12 cellular contexts compared by ENCODE assay signal in the genomic region with DNA sequence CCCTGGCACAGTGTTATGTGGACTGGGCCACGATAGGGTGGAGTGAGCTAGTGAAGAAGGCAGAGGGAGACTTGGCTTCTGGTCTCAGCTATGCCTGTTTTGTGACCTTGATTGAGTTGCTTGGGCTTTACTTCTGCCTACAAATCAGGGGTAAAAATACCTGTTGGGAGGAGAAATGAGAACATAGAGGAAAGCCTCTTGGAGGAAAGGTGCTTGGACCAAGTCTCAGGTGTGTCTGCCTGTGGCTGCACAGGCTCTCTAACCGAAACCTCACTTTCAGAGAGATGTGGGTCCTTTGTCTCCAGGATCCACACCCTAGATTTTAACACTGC. TPM values are rescaled to one million over a fixed set of nuclear protein-coding genes. Genes with fewer than 3 reads are reported as not detected.
DNase-seq lines count a peak whose midpoint lies in the region; ATAC-seq and TF ChIP-seq lines count a peak whose summit lies in the region.
"Had no signal": no experiment of that assay in that cellular context is flagged by ENCODE, and none has a peak within 500 bp of the region (broad histone marks: within the 10 kb centered on the region; RNA-seq: fewer than 3 reads in every experiment).

No MANE protein-coding gene starts in this region.

- H3F3A ChIP-seq in DOHH2 (ENCODE audit: control insufficient read depth, insufficient read depth), result peaks cover 3% of the 10 kb centered on the region; the same call in 1 of the 2 replicates

- peaks cover 60% of the 10 kb centered on the region for H3K4me1 Mint-ChIP-seq in activated naive CD8-positive, alpha-beta T cell treated with anti-CD3 and anti-CD28 coated beads, Interleukin-2, amount 50 U/mL, for 24 hours
- peaks cover 42 to 43% of the 10 kb centered on the region in 2 donors for H3K4me1 Mint-ChIP-seq in natural killer cell treated with Interleukin-12 subunit alpha and Interleukin-12 subunit beta and Interleukin-15 and Interleukin-18, amount 100 ng/mL, for 72 hours (ENCODE audit: low read depth in 2 of 2)

- no peak overlapping the region for H3K4me3 Mint-ChIP-seq in activated naive CD8-positive, alpha-beta T cell treated with anti-CD3 and anti-CD28 coated beads, Interleukin-2, amount 50 U/mL, for 24 hours
- H3K4me3 Mint-ChIP-seq in natural killer cell treated with Interleukin-12 subunit alpha and Interleukin-12 subunit beta and Interleukin-15 and Interleukin-18, amount 100 ng/mL, for 72 hours, result no peak overlapping the region

- H4K20me1 ChIP-seq in BLaER1 (no peaks in the 10 kb centered on the region; the same call in 1 of the 2 replicates), DOHH2 (ENCODE audit: control insufficient read depth, insufficient read depth, low read depth, low read length) (peaks cover under 1% of the 10 kb centered on the region; the same call in 1 of the 2 replicates)

- ATAC-seq in activated naive CD8-positive, alpha-beta T cell treated with anti-CD3 and anti-CD28 coated beads, Interleukin-2, amount 50 U/mL, for 24 hours, result no peak
- ATAC-seq in natural killer cell treated with Interleukin-12 subunit alpha and Interleukin-12 subunit beta and Interleukin-15 and Interleukin-18, amount 100 ng/mL, for 72 hours, result no peak
- ATAC-seq in HG02973 (IDR thresholded peaks at IDR 0.05; ENCODE audit: unreplicated experiment), result no peak
- ATAC-seq: esophagus mucosa had no signal

- H3K36me3 ChIP-seq in BLaER1, result peaks cover 58% of the 10 kb centered on the region
- H3K36me3 ChIP-seq in DOHH2 (ENCODE audit: control insufficient read depth, low read length), result peaks cover 76% of the 10 kb centered on the region
- H3K36me3 ChIP-seq in transverse colon, result peaks cover 0 to 27% (median 10%) of the 10 kb centered on the region in 4 donors

- no peaks in the 10 kb centered on the region for H3K9me3 Mint-ChIP-seq in activated naive CD8-positive, alpha-beta T cell treated with anti-CD3 and anti-CD28 coated beads, Interleukin-2, amount 50 U/mL, for 24 hours
- H3K9me3 Mint-ChIP-seq in natural killer cell treated with Interleukin-12 subunit alpha and Interleukin-12 subunit beta and Interleukin-15 and Interleukin-18, amount 100 ng/mL, for 72 hours, result no peaks in the 10 kb centered on the region

- no peaks in the 10 kb centered on the region for H3K27me3 Mint-ChIP-seq in activated naive CD8-positive, alpha-beta T cell treated with anti-CD3 and anti-CD28 coated beads, Interleukin-2, amount 50 U/mL, for 24 hours
- H3K27me3 Mint-ChIP-seq in natural killer cell treated with Interleukin-12 subunit alpha and Interleukin-12 subunit beta and Interleukin-15 and Interleukin-18, amount 100 ng/mL, for 72 hours, result no peaks in the 10 kb centered on the region

- TF ChIP-seq CTCF in DOHH2 (IDR thresholded peaks at IDR 0.05; ENCODE audit: low read depth, low read length, poor library complexity, severe bottlenecking) (no peak), transverse colon (IDR thresholded peaks at IDR 0.05) (no peak)

- intact Hi-C loops in transverse colon (cut with DNase I; ENCODE audit: low total_unique reads), result loop anchor here (2.0 kb wide), 1 partner anchor 105 kb away; no protein-coding TSS in a partner anchor

- TF ChIP-seq POLR2A in transverse colon (IDR thresholded peaks at IDR 0.05), result no peak

- peak overlapping the region; percentile 88 for H3K9ac ChIP-seq in BLaER1

- WGBS in transverse colon (ENCODE audit: low coverage in 1 of 2), 2 donors, result 80% methylated on average over 2 of the region's 2 CpGs; no CpG with 5 or more reads in 1 of the 2 donors

- in situ Hi-C loops in transverse colon (cut with MboI; ENCODE audit: low pct_ligation_motif_present in 1 of 4, low pct_unique_long_range_greater_than_20kb in 1 of 4, low sequenced_read_pairs in 3 of 4), result loop anchor here (10.0 to 25.0 kb wide), 5 partner anchors 73 to 200 kb away; a partner anchor contains a TSS

- H3K27me3 ChIP-seq in BLaER1 (no peaks in the 10 kb centered on the region), DOHH2 (ENCODE audit: control insufficient read depth, low read length) (no peaks in the 10 kb centered on the region), transverse colon (no peaks in the 10 kb centered on the region)

- peak overlapping the region; percentile 96 for H3K27ac ChIP-seq in BLaER1
- peak overlapping the region; percentile 72 for H3K27ac ChIP-seq in DOHH2 (ENCODE audit: low read depth, low read length)
- peak overlapping the region in 2 of 4 donors; percentile 48 to 69 for H3K27ac ChIP-seq in transverse colon

- H3K4me2 ChIP-seq in BLaER1 (peak overlapping the region; percentile 95), DOHH2 (ENCODE audit: low read length) (peak overlapping the region; percentile 70)

- H3K9me3 ChIP-seq in BLaER1 (no peaks in the 10 kb centered on the region), DOHH2 (ENCODE audit: control insufficient read depth, insufficient read depth, low read length) (no peaks in the 10 kb centered on the region), transverse colon (no peaks in the 10 kb centered on the region)

- H3K4me1 ChIP-seq in BLaER1, result peaks cover 89% of the 10 kb centered on the region
- peaks cover 41% of the 10 kb centered on the region for H3K4me1 ChIP-seq in DOHH2 (ENCODE audit: control insufficient read depth, low read length)
- H3K4me1 ChIP-seq in transverse colon, result peaks cover 7 to 47% (median 9%) of the 10 kb centered on the region in 4 donors

- peaks cover 27% of the 10 kb centered on the region for H3K79me2 ChIP-seq in DOHH2 (ENCODE audit: control insufficient read depth, low read length)

- H3K27ac Mint-ChIP-seq in activated naive CD8-positive, alpha-beta T cell treated with anti-CD3 and anti-CD28 coated beads, Interleukin-2, amount 50 U/mL, for 24 hours, result peak overlapping the region; percentile 74
- peak overlapping the region; percentile 30 to 54 for H3K27ac Mint-ChIP-seq in natural killer cell treated with Interleukin-12 subunit alpha and Interleukin-12 subunit beta and Interleukin-15 and Interleukin-18, amount 100 ng/mL, for 72 hours

- no peak for TF ChIP-seq EP300 in transverse colon (IDR thresholded peaks at IDR 0.05; ENCODE audit: low read depth)

- H3K4me3 ChIP-seq in BLaER1 (peak overlapping the region; percentile 67), DOHH2 (ENCODE audit: low read length) (peak overlapping the region; percentile 53; the same call in 1 of the 2 replicates), transverse colon (no peak overlapping the region)

- no peak for DNase-seq in activated naive CD8-positive, alpha-beta T cell treated with anti-CD3 and anti-CD28 coated beads, Interleukin-2, amount 50 U/mL, for 24 hours
- DNase-seq in natural killer cell treated with Interleukin-12 subunit alpha and Interleukin-12 subunit beta and Interleukin-15 and Interleukin-18, amount 100 ng/mL, for 72 hours (ENCODE audit: low spot score), result no peak
- DNase-seq in SKM-1 (lab: John Stamatoyannopoulos, UW; ENCODE audit: unreplicated experiment) (no peak), transverse colon (no peak), NCI-H510A treated with DMSO at 0.1 percent for 48 hours (lab: John Stamatoyannopoulos, UW) (no peak)
- DNase-seq: caudate nucleus, NCI-H1436 treated with DMSO at 0.1 percent for 48 hours, NCI-H69 had no signal

- H3K36me3 Mint-ChIP-seq in activated naive CD8-positive, alpha-beta T cell treated with anti-CD3 and anti-CD28 coated beads, Interleukin-2, amount 50 U/mL, for 24 hours (ENCODE audit: low read depth), result peaks cover 56% of the 10 kb centered on the region
- peaks cover 18% of the 10 kb centered on the region for H3K36me3 Mint-ChIP-seq in natural killer cell treated with Interleukin-12 subunit alpha and Interleukin-12 subunit beta and Interleukin-15 and Interleukin-18, amount 100 ng/mL, for 72 hours

- no peaks in the 10 kb centered on the region for H3K9me2 ChIP-seq in DOHH2 (replicated peaks; ENCODE audit: control insufficient read depth, low read length)

RNA-seq across cellular contexts. Expression of a gene that starts 4.9 kb away (rescaled TPM):
- 10 to 100 TPM; 33.2 to 50.7 TPM for total RNA-seq in natural killer cell treated with Interleukin-12 subunit alpha and Interleukin-12 subunit beta and Interleukin-15 and Interleukin-18, amount 100 ng/mL, for 72 hours
- 100 to 1,000 TPM in 1 of 4 donors, 10 to 100 TPM in 3; 18.3 to 202 (median 39.3) TPM for total RNA-seq in transverse colon

RNA-seq across cellular contexts. Expression of a gene that starts 7.9 kb away (rescaled TPM):
- 10 to 100 TPM; 61.7 to 65.3 TPM for total RNA-seq in natural killer cell treated with Interleukin-12 subunit alpha and Interleukin-12 subunit beta and Interleukin-15 and Interleukin-18, amount 100 ng/mL, for 72 hours
- 100 to 1,000 TPM in 2 of 4 donors, 10 to 100 TPM in 2; 65.7 to 129 (median 101) TPM for total RNA-seq in transverse colon

RNA-seq across cellular contexts. Expression of a gene that starts 8.2 kb away (rescaled TPM):
- 10 to 100 TPM in 1 of 2 donors, 1 to 10 TPM in 1; 5.3 to 10.9 TPM for total RNA-seq in natural killer cell treated with Interleukin-12 subunit alpha and Interleukin-12 subunit beta and Interleukin-15 and Interleukin-18, amount 100 ng/mL, for 72 hours
- total RNA-seq in transverse colon, result 1 to 10 TPM in 3 of 4 donors, under 1 TPM in 1; 0.79 to 9.7 (median 1.6) TPM

RNA-seq across cellular contexts. Expression of a gene that starts 38.9 kb away (rescaled TPM):
- total RNA-seq in natural killer cell treated with Interleukin-12 subunit alpha and Interleukin-12 subunit beta and Interleukin-15 and Interleukin-18, amount 100 ng/mL, for 72 hours, result under 1 TPM in 1 of 2 donors, not detected in 1; 0.11 TPM
- total RNA-seq in transverse colon, result 10 to 100 TPM in 1 of 4 donors, 1 to 10 TPM in 3; 2.6 to 11.4 (median 9.0) TPM

Comparison
In these comparisons a context has a peak if more than half of its experiments do, and no peak if none do; other contexts are left out.
1. H3K4me3 ChIP-seq: peak in BLaER1 (single experiment) and DOHH2 (single experiment); none in transverse colon (0 of 4).